Comparison of ENCODE assay signal across 16 cellular contexts in genomic region chr22:48080304-48081165, GRCh38.
"Had no signal": no experiment of that assay in that cellular context is flagged by ENCODE, and none has a peak within 500 bp of the region (broad histone marks: within the 10 kb centered on the region; RNA-seq: fewer than 3 reads in every experiment).

No MANE protein-coding gene starts in this region.

- H3K27me3 ChIP-seq: brain microvascular endothelial cell, colonic mucosa had no signal

- H3K36me3 Mint-ChIP-seq: mesothelial cell of epicardium had no signal

- H3K4me1 ChIP-seq: colonic mucosa, prostate gland had no signal

- H3K4me1 Mint-ChIP-seq: mesothelial cell of epicardium had no signal

- H3K36me3 ChIP-seq: brain microvascular endothelial cell, colonic mucosa, prostate gland, thoracic aorta, WERI-Rb-1 had no signal

- H3K4me3 Mint-ChIP-seq: activated naive CD4-positive, alpha-beta T cell treated with anti-CD3 and anti-CD28 coated beads for 36 hours; activated T-cell treated with anti-CD3 and anti-CD28 coated beads, Interleukin-2, amount 50 U/mL, for 4 hours; mesothelial cell of epicardium had no signal

- H3K27ac Mint-ChIP-seq: activated naive CD4-positive, alpha-beta T cell treated with anti-CD3 and anti-CD28 coated beads for 36 hours; mesothelial cell of epicardium had no signal

- H3K9me3 ChIP-seq: colonic mucosa, prostate gland, thoracic aorta had no signal

- DNase-seq: activated CD4-positive, alpha-beta T cell treated with anti-CD3 and anti-CD28 coated beads for 1 hour; activated CD4-positive, alpha-beta T cell treated with anti-CD3 and anti-CD28 coated beads, Interleukin-2, amount 50 U/mL, for 48 hours; activated naive CD4-positive, alpha-beta T cell treated with anti-CD3 and anti-CD28 coated beads for 36 hours; activated T-cell treated with anti-CD3 and anti-CD28 coated beads, Interleukin-2, amount 50 U/mL, for 4 hours; brain microvascular endothelial cell; central memory CD4-positive, alpha-beta T cell; colonic mucosa; erythroblast; right cardiac atrium; WERI-Rb-1 had no signal

- H3K27ac ChIP-seq: brain microvascular endothelial cell, colonic mucosa, prostate gland, skin epidermis, thoracic aorta, WERI-Rb-1 had no signal

- ATAC-seq: activated T-cell treated with anti-CD3 and anti-CD28 coated beads, Interleukin-2, amount 50 U/mL, for 4 hours; left lobe of liver; right cardiac atrium had no signal

- H3K4me3 ChIP-seq: colonic mucosa, lung, prostate gland, skin epidermis, thoracic aorta had no signal

- H3K9me3 Mint-ChIP-seq: activated naive CD4-positive, alpha-beta T cell treated with anti-CD3 and anti-CD28 coated beads for 36 hours; activated T-cell treated with anti-CD3 and anti-CD28 coated beads, Interleukin-2, amount 50 U/mL, for 4 hours; mesothelial cell of epicardium had no signal
